8 cellular contexts compared by ENCODE assay signal in the genomic region with DNA sequence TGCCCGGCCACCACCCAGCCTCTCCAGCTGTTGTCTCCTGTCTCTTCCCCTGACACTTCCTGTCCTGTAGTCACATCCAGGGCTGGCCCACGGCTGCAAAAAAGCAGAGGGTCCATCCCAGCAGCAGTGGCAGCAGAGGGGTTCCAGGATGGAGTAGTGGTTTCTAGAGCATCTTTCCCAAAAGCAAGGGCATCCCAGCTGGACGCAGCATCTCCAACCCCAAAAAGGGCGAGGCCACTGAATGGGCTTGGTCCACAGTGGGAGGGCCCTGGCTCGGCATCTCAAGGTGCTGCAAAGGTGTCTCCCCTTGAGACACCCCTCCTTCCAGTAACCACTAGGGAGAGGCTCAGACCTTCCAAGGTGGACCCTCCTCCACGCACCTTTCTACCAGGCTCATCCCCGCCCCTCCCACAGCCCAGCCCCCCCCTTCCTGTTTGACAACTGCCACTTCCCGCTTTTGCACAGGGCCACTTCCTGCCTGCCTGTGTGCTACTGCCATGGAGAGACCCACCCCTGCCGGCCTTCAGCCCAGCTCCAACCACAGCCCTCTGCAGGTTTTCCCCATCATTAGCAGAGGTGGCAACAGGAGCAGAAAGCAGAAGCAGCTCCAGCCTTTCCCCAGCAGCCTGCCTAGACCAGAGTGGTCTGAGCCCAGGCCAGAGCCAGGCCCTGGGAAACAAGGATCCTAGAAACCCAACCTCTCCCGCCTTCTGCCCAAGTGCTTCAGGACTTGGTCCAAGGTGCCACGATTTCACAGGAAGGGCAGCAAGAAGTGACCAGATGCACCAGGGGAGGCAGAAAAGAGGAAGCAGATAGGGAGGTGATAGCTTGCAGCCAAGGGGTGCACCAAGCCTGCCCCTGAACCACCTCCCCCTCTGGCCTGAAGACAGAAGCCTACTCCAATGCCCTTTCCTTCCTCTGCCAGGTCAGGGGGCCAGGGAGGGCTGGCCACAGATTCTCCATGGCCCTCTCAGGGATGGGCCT. TPM values are rescaled to one million over a fixed set of nuclear protein-coding genes. Genes with fewer than 3 reads are reported as not detected.
DNase-seq lines count a peak whose midpoint lies in the region; ATAC-seq, FAIRE-seq and TF ChIP-seq lines count a peak whose summit lies in the region.

No MANE protein-coding gene starts in this region.

- peaks cover 66% of the 10 kb centered on the region for H3K4me1 Mint-ChIP-seq in T-helper 2 cell treated with Interferon-gamma antibody and Interleukin-4, amounts not matched to agents 5 μg/mL and 100 μg/mL, for 36 hours (ENCODE audit: low read depth)
- H3K4me1 Mint-ChIP-seq in central memory CD8-positive, alpha-beta T cell = peaks cover 72% of the 10 kb centered on the region

- H3K4me3 Mint-ChIP-seq in T-helper 2 cell treated with Interferon-gamma antibody and Interleukin-4, amounts not matched to agents 5 μg/mL and 100 μg/mL, for 36 hours = peak overlapping the region; percentile 90
- H3K4me3 Mint-ChIP-seq in central memory CD8-positive, alpha-beta T cell = peak overlapping the region; percentile 84

- ATAC-seq in HG02981 (IDR thresholded peaks at IDR 0.05; ENCODE audit: unreplicated experiment) (peak; percentile 78), gastrocnemius medialis (no peak)
- peak; percentile 78 for ATAC-seq in central memory CD8-positive, alpha-beta T cell (replicated peaks; ENCODE audit: extremely low read depth, poor library complexity, severe bottlenecking)

- intact Hi-C loops in gastrocnemius medialis (cut with DNase I; ENCODE audit: low total_unique reads) = loop anchor here (2.0 kb wide), 1 partner anchor 15 kb away; no protein-coding TSS in a partner anchor

- H3K4me1 ChIP-seq in gastrocnemius medialis = peaks cover 64 to 72% of the 10 kb centered on the region in 2 donors

- H3K27me3 ChIP-seq in gastrocnemius medialis = no peaks in the 10 kb centered on the region

- no peaks in the 10 kb centered on the region for H3K9me3 Mint-ChIP-seq in T-helper 2 cell treated with Interferon-gamma antibody and Interleukin-4, amounts not matched to agents 5 μg/mL and 100 μg/mL, for 36 hours
- no peaks in the 10 kb centered on the region for H3K9me3 Mint-ChIP-seq in central memory CD8-positive, alpha-beta T cell

- TF ChIP-seq CTCF in gastrocnemius medialis (IDR thresholded peaks at IDR 0.05 in 4 of 5, conservative IDR thresholded peaks at IDR 0.05 in 1 of 5) = no peak

- no peaks in the 10 kb centered on the region for H3K9me3 ChIP-seq in gastrocnemius medialis

- peak overlapping the region; percentile 15 to 93 (median 60) for H3K27ac ChIP-seq in gastrocnemius medialis

- in situ Hi-C loops in gastrocnemius medialis (cut with MboI; ENCODE audit: low sequenced_read_pairs in 4 of 4) = no loop called here

- DNase-seq in GM18507 (ENCODE audit: extremely low spot score, insufficient read length, low read depth) (no peak), gastrocnemius medialis (no peak), NCI-H2107 (lab: John Stamatoyannopoulos, UW) (no peak), NCI-H1694 (lab: John Stamatoyannopoulos, UW) (no peak), NCI-H1436 (lab: John Stamatoyannopoulos, UW) (no peak)
- peak; percentile 47 for DNase-seq in T-helper 2 cell treated with Interferon-gamma antibody and Interleukin-4, amounts not matched to agents 5 μg/mL and 100 μg/mL, for 36 hours (ENCODE audit: low spot score)
- no peak for DNase-seq in central memory CD8-positive, alpha-beta T cell (ENCODE audit: low spot score in 2 of 2)

- H3K36me3 Mint-ChIP-seq in T-helper 2 cell treated with Interferon-gamma antibody and Interleukin-4, amounts not matched to agents 5 μg/mL and 100 μg/mL, for 36 hours (ENCODE audit: low read depth) = peaks cover 60% of the 10 kb centered on the region
- peaks cover 11% of the 10 kb centered on the region for H3K36me3 Mint-ChIP-seq in central memory CD8-positive, alpha-beta T cell (ENCODE audit: insufficient read depth)

- no peak for TF ChIP-seq POLR2A in gastrocnemius medialis (IDR thresholded peaks at IDR 0.05)

- H3K4me3 ChIP-seq in gastrocnemius medialis = no peak overlapping the region

- H3K27me3 Mint-ChIP-seq in T-helper 2 cell treated with Interferon-gamma antibody and Interleukin-4, amounts not matched to agents 5 μg/mL and 100 μg/mL, for 36 hours (ENCODE audit: low read depth) = no peaks in the 10 kb centered on the region
- no peaks in the 10 kb centered on the region for H3K27me3 Mint-ChIP-seq in central memory CD8-positive, alpha-beta T cell

- peak overlapping the region; percentile 97 for H3K27ac Mint-ChIP-seq in T-helper 2 cell treated with Interferon-gamma antibody and Interleukin-4, amounts not matched to agents 5 μg/mL and 100 μg/mL, for 36 hours
- H3K27ac Mint-ChIP-seq in central memory CD8-positive, alpha-beta T cell (ENCODE audit: low read depth) = peak overlapping the region; percentile 94

- FAIRE-seq in GM18507 (lab: Jason Lieb, UNC) = peak; percentile 94

- H3K36me3 ChIP-seq in gastrocnemius medialis = peaks cover 0 to 4% of the 10 kb centered on the region in 2 donors

RNA-seq across cellular contexts. Expression of a gene that starts 8.6 kb away (rescaled TPM):
- 10 to 100 TPM; 48.6 to 67.5 (median 51.7) TPM for total RNA-seq in gastrocnemius medialis

RNA-seq across cellular contexts. Expression of a gene that starts 45.2 kb away (rescaled TPM):
- total RNA-seq in gastrocnemius medialis = 1 to 10 TPM in 3 of 4 donors, under 1 TPM in 1; 0.83 to 5.0 (median 2.3) TPM

RNA-seq across cellular contexts. Expression of a gene that starts 54.4 kb away (rescaled TPM):
- 10 to 100 TPM in 1 of 4 donors, 1 to 10 TPM in 3; 7.8 to 21.7 (median 9.2) TPM for total RNA-seq in gastrocnemius medialis

Comparison
In these comparisons a context has a peak if more than half of its experiments do, and no peak if none do; other contexts are left out.
1. ATAC-seq: peak in HG02981 (single experiment) and central memory CD8-positive, alpha-beta T cell (single experiment); none in gastrocnemius medialis (0 of 2).